In genomic region chr14:98731286-98731685, GRCh38 we compare ENCODE assay signal across 9 cellular contexts.
"Had no signal": no experiment of that assay in that cellular context is flagged by ENCODE, and none has a peak within 500 bp of the region (broad histone marks: within the 10 kb centered on the region; RNA-seq: fewer than 3 reads in every experiment).

No MANE protein-coding gene starts in this region.

- H3K27ac Mint-ChIP-seq: GM23338, HFFc6 had no signal

- H3K4me1 ChIP-seq: HAP-1 had no signal

- DNase-seq: GM23248, GOT3, H7, H9, HCEC 1CT, HFFc6 had no signal

- ATAC-seq: GM23338, HCT116 had no signal

- H3K9me3 ChIP-seq: HAP-1 had no signal

- H2AFZ ChIP-seq: GM23248, GM23338 had no signal

- H3K9me3 Mint-ChIP-seq: GM23338 had no signal

- H3K9ac ChIP-seq: GM23248 had no signal

- H3K4me3 Mint-ChIP-seq: GM23338, H9, HFFc6 had no signal

- H3K27ac ChIP-seq: GM23248 had no signal

- H3K36me3 ChIP-seq: HAP-1 had no signal

- H3K4me2 ChIP-seq: GM23338 had no signal

- H3K4me3 ChIP-seq: GM23248, GM23338, HAP-1 had no signal

- H3K4me1 Mint-ChIP-seq: GM23338 had no signal
